In the genomic region with DNA sequence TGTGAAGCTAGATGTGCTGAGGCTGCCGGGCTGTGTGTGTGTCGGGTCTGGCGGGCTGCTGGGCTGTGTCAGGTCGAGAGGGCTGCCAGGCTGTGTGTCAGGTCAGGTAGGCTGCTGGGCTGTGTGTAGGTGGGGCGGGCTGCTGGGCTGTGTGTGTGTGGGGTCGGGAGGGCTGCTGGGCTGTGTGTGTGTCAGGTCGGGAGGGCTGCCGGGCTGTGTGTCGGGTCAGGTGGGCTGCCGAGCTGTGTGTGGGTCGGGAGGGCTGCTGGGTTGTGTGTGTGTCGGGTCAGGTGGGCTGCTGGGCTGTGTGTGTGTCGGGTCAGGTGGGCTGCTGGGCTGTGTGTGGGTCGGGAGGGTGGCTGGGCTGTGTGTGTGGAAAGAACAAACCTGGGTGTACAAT, we compare ENCODE assay signal across 22 cellular contexts. TPM values are rescaled to one million over a fixed set of nuclear protein-coding genes. Genes with fewer than 3 reads are reported as not detected.
DNase-seq lines count a peak whose midpoint lies in the region; ATAC-seq, FAIRE-seq and TF ChIP-seq lines count a peak whose summit lies in the region.
"Had no signal": no experiment of that assay in that cellular context is flagged by ENCODE, and none has a peak within 500 bp of the region (broad histone marks: within the 10 kb centered on the region; RNA-seq: fewer than 3 reads in every experiment).

No MANE protein-coding gene starts in this region.

- no peak for TF ChIP-seq EP300 in K562 (IDR thresholded peaks at IDR 0.05; ENCODE audit: low read length)
- TF ChIP-seq EP300 in ovary (IDR thresholded peaks at IDR 0.05), result no peak

- H3K9me1 ChIP-seq in K562 (ENCODE audit: control insufficient read depth, insufficient read depth, low read length), result peaks cover 8% of the 10 kb centered on the region

- no peak for ATAC-seq in K562

- H2AK5ac ChIP-seq in mesenchymal stem cell (ENCODE audit: low read length, severe bottlenecking), result no peak overlapping the region

- peaks cover 6% of the 10 kb centered on the region for H3K4me1 Mint-ChIP-seq in MCF 10A (ENCODE audit: insufficient read depth, unreplicated experiment)
- peaks cover 12% of the 10 kb centered on the region for H3K4me1 Mint-ChIP-seq in type B pancreatic cell (ENCODE audit: unreplicated experiment)

- no peak overlapping the region for H3K4ac ChIP-seq in mesenchymal stem cell (ENCODE audit: low read depth in 1 of 2, low read length in 2 of 2)

- POLR2A ChIA-PET in MCF 10A (lab: Yijun Ruan, JAX) (no interaction called here), K562 (lab: Yijun Ruan, JAX) (interaction anchor here (0.6 to 0.8 kb wide), 2 partner anchors 49 to 349 kb away, joined by 3 read pairs; no protein-coding TSS in a partner anchor)

- H3K4me3 ChIP-seq in breast epithelium (no peak overlapping the region), K562 (no peak overlapping the region), mesenchymal stem cell (ENCODE audit: insufficient read depth in 1 of 2, low read depth in 1 of 2, low read length in 2 of 2) (no peak overlapping the region), H7 (ENCODE audit: insufficient read depth, low read depth, low read length) (no peak overlapping the region), ovary (no peak overlapping the region)
- H3K4me3 ChIP-seq: tibial nerve had no signal

- no peak for TF ChIP-seq POLR2A in breast epithelium (IDR thresholded peaks at IDR 0.05)
- no peak for TF ChIP-seq POLR2A in K562 (conservative IDR thresholded peaks at IDR 0.05)
- TF ChIP-seq POLR2A in ovary (IDR thresholded peaks at IDR 0.05), result no peak

- no peak overlapping the region for H2BK120ac ChIP-seq in mesenchymal stem cell (ENCODE audit: low read depth, low read length)

- H2AFZ ChIP-seq in K562 (ENCODE audit: low read depth, low read length), result no peak overlapping the region
- H2AFZ ChIP-seq in mesenchymal stem cell (ENCODE audit: low read depth, low read length), result no peak overlapping the region

- H3K4me1 ChIP-seq in breast epithelium (no peaks in the 10 kb centered on the region), K562 (replicated peaks in 1 of 2; ENCODE audit: control insufficient read depth in 2 of 2, insufficient read depth in 2 of 2, low read length in 2 of 2) (peaks cover 0 to 5% of the 10 kb centered on the region in 2 experiments; a peak in 1 of 5 replicates), mesenchymal stem cell (ENCODE audit: control insufficient read depth, insufficient read depth, low read depth, low read length) (peaks cover 6% of the 10 kb centered on the region), ovary (ENCODE audit: insufficient read depth) (no peaks in the 10 kb centered on the region)

- no peak overlapping the region for H3K18ac ChIP-seq in mesenchymal stem cell (ENCODE audit: low read depth in 1 of 2, low read length in 2 of 2)

- no peak overlapping the region for H2BK5ac ChIP-seq in mesenchymal stem cell (ENCODE audit: low read depth, low read length, poor library complexity, severe bottlenecking)

- WGBS in K562 (ENCODE audit: insufficient coverage, low coverage, missing lambda C conversion rate), result 94% methylated on average over 12 of the region's 14 CpGs
- WGBS in mesenchymal stem cell, result 95% methylated on average over 14 of the region's 14 CpGs
- WGBS in ovary, 3 donors, result 80 to 85% (median 84%) methylated on average over 14 of the region's 14 CpGs

- H3K4me2 ChIP-seq in K562 (ENCODE audit: insufficient read depth, low read length), result no peak overlapping the region
- no peak overlapping the region for H3K4me2 ChIP-seq in mesenchymal stem cell (ENCODE audit: low read length, poor library complexity, severe bottlenecking)
- H3K4me2 ChIP-seq: SK-N-SH had no signal

- no peak overlapping the region for H4K8ac ChIP-seq in mesenchymal stem cell (ENCODE audit: low read length)

- H2BK12ac ChIP-seq in mesenchymal stem cell (ENCODE audit: low read length in 2 of 2), result no peak overlapping the region

- no peak for TF ChIP-seq CTCF in breast epithelium (IDR thresholded peaks at IDR 0.05)
- TF ChIP-seq CTCF in MCF 10A (IDR thresholded peaks at IDR 0.05; ENCODE audit: unreplicated experiment), result no peak
- TF ChIP-seq CTCF in K562 (IDR thresholded peaks at IDR 0.05 in 2 of 3, conservative IDR thresholded peaks at IDR 0.05 in 1 of 3; ENCODE audit: insufficient read depth in 2 of 3, low read depth in 1 of 3, low read length in 3 of 3), result no peak
- no peak for TF ChIP-seq CTCF in type B pancreatic cell (conservative IDR thresholded peaks at IDR 0.05)
- TF ChIP-seq CTCF in ovary (IDR thresholded peaks at IDR 0.05), result no peak

- no peak overlapping the region for H2BK15ac ChIP-seq in mesenchymal stem cell (ENCODE audit: low read depth, poor library complexity, severe bottlenecking)

- TF ChIP-seq RAD21 in K562 (CRISPR knock-in tag; conservative IDR thresholded peaks at IDR 0.05 in 1 of 2, IDR thresholded peaks at IDR 0.05 in 1 of 2), result no peak

- H3K79me2 ChIP-seq in K562 (ENCODE audit: control insufficient read depth, insufficient read depth, low read length), result peaks cover 87% of the 10 kb centered on the region

- peak overlapping the region; percentile 3 for H4K91ac ChIP-seq in mesenchymal stem cell (ENCODE audit: low read length)

- DNase-seq in breast epithelium (ENCODE audit: low spot score in 2 of 2), result no peak
- no peak for DNase-seq in MCF 10A (ENCODE audit: unreplicated experiment)
- no peak for DNase-seq in K562 (ENCODE audit: extremely low read depth in 1 of 4, low spot score in 3 of 4)
- no peak for DNase-seq in mesenchymal stem cell
- no peak for DNase-seq in type B pancreatic cell (ENCODE audit: extremely low spot score, unreplicated experiment)
- no peak for DNase-seq in H7
- no peak for DNase-seq in ovary
- DNase-seq in NCI-H1436 (lab: John Stamatoyannopoulos, UW), result no peak
- DNase-seq: activated CD4-positive, alpha-beta T cell treated with anti-CD3 and anti-CD28 coated beads for 48 hours; caudate nucleus; CD4-positive, alpha-beta memory T cell; dermis blood vessel endothelial cell; mammary epithelial cell; NCI-H1694 treated with DMSO at 0.1 percent for 48 hours; NCI-H526; nucleus accumbens; SK-N-SH had no signal

- no peak for FAIRE-seq in K562 (lab: Jason Lieb, UNC)
- FAIRE-seq: endothelial cell of umbilical vein had no signal

- H3K27me3 ChIP-seq in breast epithelium (no peaks in the 10 kb centered on the region), K562 (ENCODE audit: control insufficient read depth in 2 of 2, insufficient read depth in 2 of 2, low read length in 2 of 2) (no peaks in the 10 kb centered on the region), mesenchymal stem cell (ENCODE audit: control insufficient read depth in 1 of 2, insufficient read depth in 1 of 2, low read length in 2 of 2) (no peaks in the 10 kb centered on the region), H7 (ENCODE audit: control insufficient read depth, insufficient read depth, low read length) (no peaks in the 10 kb centered on the region), ovary (no peaks in the 10 kb centered on the region)
- H3K27me3 ChIP-seq: tibial nerve had no signal

- H3K27ac ChIP-seq in breast epithelium (peak overlapping the region; percentile 56 to 91), K562 (ENCODE audit: extremely low read depth, low read depth, low read length) (no peak overlapping the region), mesenchymal stem cell (ENCODE audit: low read length, poor library complexity, severe bottlenecking) (no peak overlapping the region), ovary (no peak overlapping the region)
- H3K27ac ChIP-seq: 22Rv1, tibial nerve had no signal

- CTCF ChIA-PET in MCF 10A (lab: Yijun Ruan, JAX) (no interaction called here), K562 (lab: Yijun Ruan, JAX; ENCODE audit: low intra/inter-chr PET ratio) (no interaction called here)

- peak overlapping the region in 1 of 2 experiments; percentile 10 for H3K23ac ChIP-seq in mesenchymal stem cell (ENCODE audit: low read length in 2 of 2)

- H3K79me1 ChIP-seq in mesenchymal stem cell (replicated peaks; ENCODE audit: low read length, poor library complexity, severe bottlenecking), result peaks cover 12% of the 10 kb centered on the region

- H3K9me3 Mint-ChIP-seq in MCF 10A (ENCODE audit: unreplicated experiment) (no peaks in the 10 kb centered on the region), type B pancreatic cell (no peaks in the 10 kb centered on the region)
- H3K9me3 Mint-ChIP-seq: activated naive CD4-positive, alpha-beta T cell treated with anti-CD3 and anti-CD28 coated beads, Interleukin-2, amount 50 U/mL, for 24 hours; activated T-helper 1 cell treated with anti-CD3 and anti-CD28 coated beads, Interleukin-12 subunit alpha, Interleukin-12 subunit beta, Interleukin-2, Interleukin-4 antibody, amounts not matched to agents 30 ng/mL and 10 ng/mL and 1 ng/mL, durations not matched to agents 14 hours and 24 hours and 36 hours had no signal

- in situ Hi-C loops in K562 (cut with MboI), result no loop called here

- H3K9me3 ChIP-seq in breast epithelium (peaks cover 0 to 11% of the 10 kb centered on the region in 2 donors), K562 (replicated peaks; ENCODE audit: control insufficient read depth, insufficient read depth, low read depth, low read length) (no peaks in the 10 kb centered on the region), mesenchymal stem cell (ENCODE audit: control insufficient read depth, low read length) (no peaks in the 10 kb centered on the region), ovary (no peaks in the 10 kb centered on the region)
- H3K9me3 ChIP-seq: SK-N-SH, tibial nerve had no signal

- no peak overlapping the region for H3K14ac ChIP-seq in mesenchymal stem cell (ENCODE audit: low read length in 2 of 2)

- intact Hi-C loops in breast epithelium (cut with DNase I; ENCODE audit: low total_unique reads) (no loop called here), MCF 10A (cut with micrococcal nuclease) (loop anchor here (10.0 kb wide), 1 partner anchor 125 kb away; no protein-coding TSS in a partner anchor), K562 (cut with micrococcal nuclease) (no loop called here), ovary (cut with DNase I) (no loop called here)

- no TSS peak for BruUV-seq in MCF 10A (replicated peaks; lab: Mats Ljungman, UMichigan)
- BruUV-seq in K562 (replicated peaks; lab: Mats Ljungman, UMichigan), result no TSS peak

- no peak overlapping the region for H3K4me3 Mint-ChIP-seq in MCF 10A (ENCODE audit: unreplicated experiment)
- H3K4me3 Mint-ChIP-seq in type B pancreatic cell, result peak overlapping the region; percentile 54
- H3K4me3 Mint-ChIP-seq: activated naive CD4-positive, alpha-beta T cell treated with anti-CD3 and anti-CD28 coated beads, Interleukin-2, amount 50 U/mL, for 24 hours; activated T-helper 1 cell treated with anti-CD3 and anti-CD28 coated beads, Interleukin-12 subunit alpha, Interleukin-12 subunit beta, Interleukin-2, Interleukin-4 antibody, amounts not matched to agents 30 ng/mL and 10 ng/mL and 1 ng/mL, durations not matched to agents 14 hours and 24 hours and 36 hours had no signal

- H3K27ac Mint-ChIP-seq in MCF 10A (ENCODE audit: low read depth, unreplicated experiment) (no peak overlapping the region), type B pancreatic cell (peak overlapping the region; percentile 81)
- H3K27ac Mint-ChIP-seq: activated naive CD4-positive, alpha-beta T cell treated with anti-CD3 and anti-CD28 coated beads, Interleukin-2, amount 50 U/mL, for 24 hours had no signal

- H3K9ac ChIP-seq in K562 (ENCODE audit: insufficient read depth in 1 of 2, low read depth in 2 of 2, low read length in 2 of 2), result peak overlapping the region in 1 of 2 experiments; percentile 17; a peak in 1 of 4 replicates
- H3K9ac ChIP-seq in mesenchymal stem cell (ENCODE audit: low read length), result no peak overlapping the region
- H3K9ac ChIP-seq: SK-N-SH had no signal

- H4K20me1 ChIP-seq in K562 (replicated peaks; ENCODE audit: control insufficient read depth, insufficient read depth, low read length), result peaks cover 19% of the 10 kb centered on the region

- H3K36me3 Mint-ChIP-seq in MCF 10A (ENCODE audit: insufficient read depth, unreplicated experiment) (peaks cover 65% of the 10 kb centered on the region), type B pancreatic cell (peaks cover 26% of the 10 kb centered on the region)

- H3K27me3 Mint-ChIP-seq in MCF 10A (ENCODE audit: insufficient read depth, unreplicated experiment) (no peaks in the 10 kb centered on the region), type B pancreatic cell (no peaks in the 10 kb centered on the region)
- H3K27me3 Mint-ChIP-seq: activated naive CD4-positive, alpha-beta T cell treated with anti-CD3 and anti-CD28 coated beads, Interleukin-2, amount 50 U/mL, for 24 hours; CD4-positive, alpha-beta memory T cell had no signal

- H3K36me3 ChIP-seq in breast epithelium (no peaks in the 10 kb centered on the region), K562 (ENCODE audit: control insufficient read depth, insufficient read depth, low read length) (peaks cover 81% of the 10 kb centered on the region), mesenchymal stem cell (ENCODE audit: control insufficient read depth in 1 of 2, insufficient read depth in 2 of 2, low read depth in 1 of 2, low read length in 2 of 2) (peaks cover 42 to 62% of the 10 kb centered on the region in 2 experiments), H7 (replicated peaks; ENCODE audit: control insufficient read depth, insufficient read depth, low read length) (peaks cover 18% of the 10 kb centered on the region), ovary (no peaks in the 10 kb centered on the region)

RNA-seq across cellular contexts. Expression of a gene that starts 8.6 kb away (rescaled TPM):
- total RNA-seq in breast epithelium (100 to 1,000 TPM in 1 of 3 donors, 10 to 100 TPM in 2; 74.2 to 118 (median 83.9) TPM), MCF 10A (2022) (87.3 and 88.3 TPM in 2 replicates), K562 (2014; rRNA removed) (30.6 and 36.8 TPM in 2 replicates), K562 (2014; rRNA removed; fragmentation: Illumina TruSeq; extraction: Trizol) (27.9 and 30.0 TPM in 2 replicates), K562 (2015; rRNA removed; fragmentation: Illumina TruSeq; extraction: Trizol) (35.2 and 35.9 TPM in 2 replicates), K562 (2021) (35.8 and 38.3 TPM in 2 replicates), type B pancreatic cell (ENCODE audit: low replicate concordance) (74.0 and 100 TPM in 2 replicates), ovary (10 to 100 TPM; 43.0 to 99.3 (median 83.5) TPM)
- total RNA-seq in K562 (2011; cell fraction: chromatin; rRNA removed; ENCODE audit: low replicate concordance), result 83.1 and 109 TPM in 2 replicates
- 50.1 and 60.7 TPM in 2 replicates for total RNA-seq in K562 (2011; cell fraction: nucleolus; rRNA removed)
- total RNA-seq in K562 (2011; cell fraction: nucleoplasm; rRNA removed), result 83.7 and 86.3 TPM in 2 replicates
- polyA plus RNA-seq in K562 (2011; rRNA removed) (74.4 and 75.8 TPM in 2 replicates), K562 (2014; fragmentation: Illumina TruSeq; extraction: Trizol) (39.2 and 40.0 TPM in 2 replicates), K562 (2014; fragmentation: Nextera tagmentation; extraction: Ambion mirVana) (1 to 10 TPM in 1 of 2 experiments, under 1 TPM in 1; 0.72 to 1.9 TPM), K562 (2014; rRNA removed) (43.1 and 46.1 TPM in 2 replicates), ovary (10 to 100 TPM; 55.2 to 58.0 TPM)
- 58.3 and 60.5 TPM in 2 replicates for polyA plus RNA-seq in K562 (2011; cell fraction: cytosol; rRNA removed)
- 106 and 133 TPM in 2 replicates for polyA plus RNA-seq in K562 (2011; cell fraction: nucleus; rRNA removed)
- 38.1 and 40.3 TPM in 2 replicates for polyA plus RNA-seq in K562 (2012)
- 37.0 and 42.6 TPM in 2 replicates for polyA minus RNA-seq in K562 (2011; rRNA and poly(A)+ RNA removed)
- polyA minus RNA-seq in K562 (2011; cell fraction: cytosol; rRNA and poly(A)+ RNA removed), result 28.9 and 36.0 TPM in 2 replicates
- 29.6 and 30.9 TPM in 2 replicates for polyA minus RNA-seq in K562 (2011; cell fraction: nucleus; rRNA and poly(A)+ RNA removed)
- polyA plus RNA-seq in mesenchymal stem cell (2013, experiment 1 of 2), result 65.7 TPM
- 65.3 TPM for polyA plus RNA-seq in mesenchymal stem cell (2013, experiment 2 of 2)
- 131 and 150 TPM in 2 replicates for total RNA-seq in H7 (2014; rRNA removed; shearing (Covaris generic))

RNA-seq across cellular contexts. Expression of a gene that starts 58.9 kb away (rescaled TPM):
- total RNA-seq in breast epithelium (10 to 100 TPM in 2 of 3 donors, 1 to 10 TPM in 1; 8.8 to 25.6 (median 12.8) TPM), MCF 10A (2022) (5.9 and 6.3 TPM in 2 replicates), K562 (2014; rRNA removed) (2.0 and 6.2 TPM in 2 replicates), K562 (2014; rRNA removed; fragmentation: Illumina TruSeq; extraction: Trizol) (0.99 and 1.1 TPM in 2 replicates), K562 (2015; rRNA removed; fragmentation: Illumina TruSeq; extraction: Trizol) (0.64 and 1.2 TPM in 2 replicates), K562 (2021) (3.6 and 3.8 TPM in 2 replicates), type B pancreatic cell (ENCODE audit: low replicate concordance) (16.7 and 18.9 TPM in 2 replicates), ovary (10 to 100 TPM; 10.0 to 25.9 (median 14.9) TPM)
- 4.8 and 7.6 TPM in 2 replicates for total RNA-seq in K562 (2011; cell fraction: chromatin; rRNA removed; ENCODE audit: low replicate concordance)
- total RNA-seq in K562 (2011; cell fraction: nucleolus; rRNA removed), result 3.3 and 3.8 TPM in 2 replicates
- total RNA-seq in K562 (2011; cell fraction: nucleoplasm; rRNA removed), result 1.7 and 5.0 TPM in 2 replicates
- polyA plus RNA-seq in K562 (2011; rRNA removed) (2.5 and 2.7 TPM in 2 replicates), K562 (2014; fragmentation: Illumina TruSeq; extraction: Trizol) (1.4 and 3.2 TPM in 2 replicates), K562 (2014; fragmentation: Nextera tagmentation; extraction: Ambion mirVana) (under 1 TPM; 0.13 to 0.38 TPM), K562 (2014; rRNA removed) (3.2 and 4.6 TPM in 2 replicates), ovary (10 to 100 TPM in 1 of 2 donors, 1 to 10 TPM in 1; 9.2 to 18.6 TPM)
- 4.3 and 9.2 TPM in 2 replicates for polyA plus RNA-seq in K562 (2011; cell fraction: cytosol; rRNA removed)
- polyA plus RNA-seq in K562 (2011; cell fraction: nucleus; rRNA removed), result 3.6 and 6.3 TPM in 2 replicates
- polyA plus RNA-seq in K562 (2012), result 3.7 and 4.9 TPM in 2 replicates
- 0.56 and 0.60 TPM in 2 replicates for polyA minus RNA-seq in K562 (2011; rRNA and poly(A)+ RNA removed)
- 1.2 and 3.5 TPM in 2 replicates for polyA minus RNA-seq in K562 (2011; cell fraction: cytosol; rRNA and poly(A)+ RNA removed)
- 1.9 and 2.1 TPM in 2 replicates for polyA minus RNA-seq in K562 (2011; cell fraction: nucleus; rRNA and poly(A)+ RNA removed)
- 8.5 TPM for polyA plus RNA-seq in mesenchymal stem cell (2013, experiment 1 of 2)
- 7.7 TPM for polyA plus RNA-seq in mesenchymal stem cell (2013, experiment 2 of 2)
- total RNA-seq in H7 (2014; rRNA removed; shearing (Covaris generic)), result 0.85 and 1.7 TPM in 2 replicates

Comparison
In these comparisons a context has a peak if more than half of its experiments do, and no peak if none do; other contexts are left out.
1. H3K27ac ChIP-seq: peak in breast epithelium (2 of 2); none in K562 (single experiment), mesenchymal stem cell (single experiment) and ovary (0 of 2).